In genomic region chr14:61555056-61555838, GRCh38 we compare ENCODE assay signal across 13 cellular contexts.
DNase-seq lines count a peak whose midpoint lies in the region; ATAC-seq and TF ChIP-seq lines count a peak whose summit lies in the region.
"Had no signal": no experiment of that assay in that cellular context is flagged by ENCODE, and none has a peak within 500 bp of the region (broad histone marks: within the 10 kb centered on the region; RNA-seq: fewer than 3 reads in every experiment).

No MANE protein-coding gene starts in this region.

- H3K9me3 ChIP-seq in skeletal muscle satellite cell (replicated peaks; ENCODE audit: low read length) = no peaks in the 10 kb centered on the region

- H3K4me3 ChIP-seq in fibroblast of mammary gland (ENCODE audit: control insufficient read depth, low read depth, low read length) (no peak overlapping the region), skeletal muscle satellite cell (ENCODE audit: low read length) (peak overlapping the region; percentile 9)

- H3K36me3 ChIP-seq in skeletal muscle satellite cell (ENCODE audit: insufficient read depth, low read length) = no peaks in the 10 kb centered on the region

- H3K27ac Mint-ChIP-seq in activated CD4-positive, alpha-beta T cell treated with anti-CD3 and anti-CD28 coated beads for 36 hours = peak overlapping the region; percentile 61
- peak overlapping the region; percentile 16 for H3K27ac Mint-ChIP-seq in activated CD8-positive, alpha-beta T cell treated with anti-CD3 and anti-CD28 coated beads for 36 hours

- peaks cover 39% of the 10 kb centered on the region for H3K36me3 Mint-ChIP-seq in activated CD4-positive, alpha-beta T cell treated with anti-CD3 and anti-CD28 coated beads for 36 hours (ENCODE audit: low read depth)
- H3K36me3 Mint-ChIP-seq in activated CD8-positive, alpha-beta T cell treated with anti-CD3 and anti-CD28 coated beads for 36 hours (ENCODE audit: low read depth) = peaks cover 35% of the 10 kb centered on the region

- H3K4me3 Mint-ChIP-seq in activated CD4-positive, alpha-beta T cell treated with anti-CD3 and anti-CD28 coated beads for 36 hours = no peak overlapping the region
- H3K4me3 Mint-ChIP-seq in activated CD8-positive, alpha-beta T cell treated with anti-CD3 and anti-CD28 coated beads for 36 hours = no peak overlapping the region
- H3K4me3 Mint-ChIP-seq: neural crest cell had no signal

- peaks cover 67% of the 10 kb centered on the region for H3K4me1 ChIP-seq in skeletal muscle satellite cell (ENCODE audit: control insufficient read depth, insufficient read depth, low read length)

- TF ChIP-seq CTCF in activated CD8-positive, alpha-beta T cell treated with anti-CD3 and anti-CD28 coated beads for 36 hours (IDR thresholded peaks at IDR 0.05) = no peak
- TF ChIP-seq CTCF in fibroblast of mammary gland (conservative IDR thresholded peaks at IDR 0.05; ENCODE audit: control insufficient read depth, insufficient read depth, low read depth, low read length) = no peak

- intact Hi-C loops in activated CD4-positive, alpha-beta T cell treated with anti-CD3 and anti-CD28 coated beads for 36 hours (cut with DNase I, micrococcal nuclease) = no loop called here
- intact Hi-C loops in activated CD8-positive, alpha-beta T cell treated with anti-CD3 and anti-CD28 coated beads for 36 hours (cut with micrococcal nuclease) = no loop called here

- CTCF ChIA-PET in activated CD4-positive, alpha-beta T cell treated with anti-CD3 and anti-CD28 coated beads for 36 hours (lab: Charles Lee) = interaction anchor here (1.2 kb wide), 1 partner anchor 14 kb away, joined by 6 read pairs; no protein-coding TSS in a partner anchor
- CTCF ChIA-PET in activated CD8-positive, alpha-beta T cell treated with anti-CD3 and anti-CD28 coated beads for 36 hours (lab: Charles Lee) = no interaction called here

- DNase-seq in activated CD4-positive, alpha-beta T cell treated with anti-CD3 and anti-CD28 coated beads for 36 hours = no peak
- no peak for DNase-seq in activated CD4-positive, alpha-beta T cell treated with anti-CD3 and anti-CD28 coated beads for 1 hour
- no peak for DNase-seq in activated CD8-positive, alpha-beta T cell treated with anti-CD3 and anti-CD28 coated beads for 36 hours
- DNase-seq in fibroblast of mammary gland (ENCODE audit: low read depth) (peak; percentile 64), NCI-H446 treated with DMSO at 0.1 percent for 48 hours (lab: John Stamatoyannopoulos, UW) (no peak), 8988T (no peak)
- DNase-seq: amygdala, kidney, NCI-H1436 treated with DMSO at 0.1 percent for 48 hours, NCI-H82 had no signal

- POLR2A ChIA-PET in activated CD4-positive, alpha-beta T cell treated with anti-CD3 and anti-CD28 coated beads for 36 hours (lab: Charles Lee) = no interaction called here
- POLR2A ChIA-PET in activated CD8-positive, alpha-beta T cell treated with anti-CD3 and anti-CD28 coated beads for 36 hours (lab: Charles Lee) = interaction anchor here (0.6 kb wide), 1 partner anchor 8 kb away, joined by 4 read pairs; no protein-coding TSS in a partner anchor

- peak overlapping the region; percentile 50 for H3K4me2 ChIP-seq in skeletal muscle satellite cell (ENCODE audit: low read length)

- H3K4me1 Mint-ChIP-seq in activated CD4-positive, alpha-beta T cell treated with anti-CD3 and anti-CD28 coated beads for 36 hours = peaks cover 51% of the 10 kb centered on the region
- H3K4me1 Mint-ChIP-seq in activated CD8-positive, alpha-beta T cell treated with anti-CD3 and anti-CD28 coated beads for 36 hours (ENCODE audit: low read depth) = peaks cover 49% of the 10 kb centered on the region

- H3K27me3 Mint-ChIP-seq in activated CD4-positive, alpha-beta T cell treated with anti-CD3 and anti-CD28 coated beads for 36 hours = no peaks in the 10 kb centered on the region
- no peaks in the 10 kb centered on the region for H3K27me3 Mint-ChIP-seq in activated CD8-positive, alpha-beta T cell treated with anti-CD3 and anti-CD28 coated beads for 36 hours

- no peaks in the 10 kb centered on the region for H3K9me3 Mint-ChIP-seq in activated CD4-positive, alpha-beta T cell treated with anti-CD3 and anti-CD28 coated beads for 36 hours (ENCODE audit: low read depth)
- no peaks in the 10 kb centered on the region for H3K9me3 Mint-ChIP-seq in activated CD8-positive, alpha-beta T cell treated with anti-CD3 and anti-CD28 coated beads for 36 hours
- H3K9me3 Mint-ChIP-seq: neural crest cell had no signal

- no peaks in the 10 kb centered on the region for H3K27me3 ChIP-seq in skeletal muscle satellite cell (ENCODE audit: control insufficient read depth, insufficient read depth, low read length)

- peak overlapping the region; percentile 83 for H3K9ac ChIP-seq in skeletal muscle satellite cell (ENCODE audit: low read depth, low read length)

- ATAC-seq in activated CD4-positive, alpha-beta T cell treated with anti-CD3 and anti-CD28 coated beads for 36 hours = no peak
- ATAC-seq in activated CD8-positive, alpha-beta T cell treated with anti-CD3 and anti-CD28 coated beads for 36 hours = no peak
- no peak for ATAC-seq in GM18858 (IDR thresholded peaks at IDR 0.05; ENCODE audit: unreplicated experiment)
